Comparison of ENCODE assay signal across 8 cellular contexts in genomic region chr16:89720859-89721643, GRCh38. TPM values are rescaled to one million over a fixed set of nuclear protein-coding genes. Genes with fewer than 3 reads are reported as not detected.
DNase-seq lines count a peak whose midpoint lies in the region; ATAC-seq lines count a peak whose summit lies in the region.

Gene VPS9D1 (minus strand): TSS chr16:89720898. CDS start chr16:89720861, 37 bp downstream.
Gene ZNF276 (plus strand): TSS chr16:89721537. CDS start chr16:89721641, 104 bp downstream.

- H3K36me3 ChIP-seq in BLaER1 (peaks cover 49% of the 10 kb centered on the region), muscle layer of colon (ENCODE audit: insufficient read depth, low read length) (peaks cover 21% of the 10 kb centered on the region)

- peaks cover 86% of the 10 kb centered on the region for H4K20me1 ChIP-seq in BLaER1

- ATAC-seq in GM19328 (IDR thresholded peaks at IDR 0.05; ENCODE audit: unreplicated experiment) (peak; percentile 49), HG03521 (IDR thresholded peaks at IDR 0.05; ENCODE audit: unreplicated experiment) (peak; percentile 44), esophagus mucosa (peak; percentile 60)

- H3K9ac ChIP-seq in BLaER1 = peak within 1 kb of the TSS; percentile 95
- H3K9ac ChIP-seq in muscle layer of colon (ENCODE audit: low read length) = no peak within 1 kb of the TSS

- H3K27ac ChIP-seq in BLaER1 = peak within 1 kb of the TSS; percentile 97
- peak within 1 kb of the TSS; percentile 90 for H3K27ac ChIP-seq in muscle layer of colon (ENCODE audit: low read depth, low read length)

- H3K27me3 ChIP-seq in BLaER1 = peaks cover 21% of the 10 kb centered on the region
- H3K27me3 ChIP-seq in muscle layer of colon (ENCODE audit: control insufficient read depth in 1 of 2, insufficient read depth in 2 of 2, low read length in 2 of 2) = no peaks in the 10 kb centered on the region

- H3K4me3 ChIP-seq in BLaER1 (peak within 1 kb of the TSS; percentile 78), muscle layer of colon (ENCODE audit: low read depth in 1 of 2, low read length in 2 of 2) (peak within 1 kb of the TSS; percentile 51 to 83)

- H3K4me2 ChIP-seq in BLaER1 = peak within 1 kb of the TSS; percentile 98

- H3K9me3 ChIP-seq in BLaER1 (no peaks in the 10 kb centered on the region), muscle layer of colon (ENCODE audit: low read length) (no peaks in the 10 kb centered on the region)

- peak; percentile 92 for DNase-seq in OCI-M1 (lab: John Stamatoyannopoulos, UW)
- peak; percentile 89 for DNase-seq in activated T-cell treated with anti-CD3 and anti-CD28 coated beads, Interleukin-2, amount 50 U/mL, for 1 hour
- DNase-seq in stimulated activated CD8-positive, alpha-beta memory T cell treated with anti-CD3 and anti-CD28 coated beads, Interleukin-7, amount 100 ng/mL, for 24 hours (ENCODE audit: low read depth) = peak; percentile 74

- H3K4me1 ChIP-seq in BLaER1 = peaks cover 36% of the 10 kb centered on the region
- peaks cover 14% of the 10 kb centered on the region for H3K4me1 ChIP-seq in muscle layer of colon (ENCODE audit: insufficient read depth, low read length)

RNA-seq across cellular contexts. Expression of gene VPS9D1, which starts in this region (rescaled TPM):
- 21.0 TPM for total RNA-seq in esophagus mucosa

RNA-seq across cellular contexts. Expression of gene ZNF276, which starts in this region (rescaled TPM):
- total RNA-seq in esophagus mucosa = 22.0 TPM

Comparison
In these comparisons a context has a peak if more than half of its experiments do, and no peak if none do; other contexts are left out.
1. Peak in every context shown above with its lines: DNase-seq, ATAC-seq, H3K4me3 ChIP-seq and H3K27ac ChIP-seq.